ENCODE assay signal across 1 cellular context in genomic region chr11:70298243-70298915, GRCh38.
TF ChIP-seq lines count a peak whose summit lies in the region.

No MANE protein-coding gene starts in this region.

TF ChIP-seq in WTC11, 78 proteins besides CTCF, POLR2A, EP300 and RAD21 (continued from another document):
- TF ChIP-seq ATF2 (CRISPR knock-in tag; IDR thresholded peaks at IDR 0.05; ENCODE audit: borderline replicate concordance, low read depth) = no peak
